19 cellular contexts compared by ENCODE assay signal in genomic region chr13:22700488-22700887, GRCh38.
"Had no signal": no experiment of that assay in that cellular context is flagged by ENCODE, and none has a peak within 500 bp of the region (broad histone marks: within the 10 kb centered on the region; RNA-seq: fewer than 3 reads in every experiment).

No MANE protein-coding gene starts in this region.

- H3K9me3 ChIP-seq: psoas muscle, right lobe of liver, tibial artery, upper lobe of left lung, uterus had no signal

- H3K27me3 ChIP-seq: right lobe of liver, tibial artery, upper lobe of left lung, uterus had no signal

- DNase-seq: effector CD4-positive, alpha-beta T cell; endodermal cell; foreskin melanocyte; head of caudate nucleus; hippocampal formation; left colon; left ventricle myocardium superior; mesenchymal stem cell; naive B cell; psoas muscle; retina; right lobe of liver; stimulated activated CD4-positive, alpha-beta T cell treated with anti-CD3 and anti-CD28 coated beads, Interleukin-4, amount 100 ng/mL, for 1 hour; stimulated activated CD8-positive, alpha-beta memory T cell treated with anti-CD3 and anti-CD28 coated beads, Interleukin-4, amount 100 ng/mL, for 48 hours; tibial artery; upper lobe of left lung; uterus had no signal

- ATAC-seq: left colon; left ventricle myocardium superior; psoas muscle; right lobe of liver; stimulated activated effector memory CD8-positive, alpha-beta T cell treated with anti-CD3 and anti-CD28 coated beads, Interleukin-12 subunit alpha, Interleukin-12 subunit beta, amount 100 ng/mL, for 72 hours had no signal

- H3K36me3 ChIP-seq: right lobe of liver, tibial artery, upper lobe of left lung, uterus had no signal

- H3K27ac ChIP-seq: psoas muscle, right lobe of liver, tibial artery, upper lobe of left lung, uterus had no signal

- H3K4me3 ChIP-seq: lung, psoas muscle, right lobe of liver, tibial artery, upper lobe of left lung, uterus had no signal
